Comparison of ENCODE assay signal across 11 cellular contexts in genomic region chr19:38661166-38661565, GRCh38. TPM values are rescaled to one million over a fixed set of nuclear protein-coding genes. Genes with fewer than 3 reads are reported as not detected.
A peak's percentile ranks its signal among the peaks of the same experiment; 100 is the strongest.
DNase-seq lines count a peak whose midpoint lies in the region; ATAC-seq, FAIRE-seq and TF ChIP-seq lines count a peak whose summit lies in the region.
"Had no signal": no experiment of that assay in that cellular context is flagged by ENCODE, and none has a peak within 500 bp of the region (broad histone marks: within the 10 kb centered on the region; RNA-seq: fewer than 3 reads in every experiment).

No MANE protein-coding gene starts in this region.

- H3K4me3 ChIP-seq in right lobe of liver (no peak overlapping the region), HepG2 (replicated peaks in 1 of 3; ENCODE audit: insufficient read depth in 1 of 3, low read depth in 2 of 3, low read length in 3 of 3) (no peak overlapping the region), fibroblast of mammary gland (ENCODE audit: control insufficient read depth, low read depth, low read length) (no peak overlapping the region), pancreas (no peak overlapping the region)

- 47% methylated on average over 4 of the region's 6 CpGs for WGBS in right lobe of liver (ENCODE audit: insufficient coverage, low coverage, low lambda C conversion rate, missing lambda C conversion rate)
- WGBS in HepG2 (ENCODE audit: low lambda C conversion rate), result 71% methylated on average over 6 of the region's 6 CpGs
- 24 to 33% methylated on average over 6 of the region's 6 CpGs for WGBS in pancreas, 2 donors

- H3K27me3 ChIP-seq in right lobe of liver, result no peaks in the 10 kb centered on the region
- H3K27me3 ChIP-seq in HepG2 (ENCODE audit: control insufficient read depth in 1 of 2, insufficient read depth in 2 of 2, low read length in 2 of 2), result no peaks in the 10 kb centered on the region
- no peaks in the 10 kb centered on the region for H3K27me3 ChIP-seq in pancreas

- POLR2A ChIA-PET in HepG2 (lab: Yijun Ruan, JAX), result interaction anchor here (0.9 to 3.3 kb wide), 3 partner anchors 10 to 39 kb away, joined by 4 to 26 read pairs (median 7); no protein-coding TSS in a partner anchor

- intact Hi-C loops in right lobe of liver (cut with DNase I), result no loop called here
- intact Hi-C loops in HepG2 (cut with micrococcal nuclease; ENCODE audit: unreplicated experiment), result no loop called here
- intact Hi-C loops in pancreas (cut with DNase I), result loop anchor here in 1 of 3 donors (10.0 kb wide), 1 partner anchor 54 kb away; no protein-coding TSS in a partner anchor

- BruUV-seq in HepG2 (replicated peaks; lab: Mats Ljungman, UMichigan), result no TSS peak

- no peak overlapping the region for H3K4me2 ChIP-seq in HepG2 (ENCODE audit: low read depth, low read length)

- CTCF ChIA-PET in HepG2 (lab: Yijun Ruan, JAX; ENCODE audit: low intra/inter-chr PET ratio, low total read pairs), result no interaction called here

- no peak for FAIRE-seq in HepG2 (lab: Jason Lieb, UNC)
- no peak for FAIRE-seq in pancreas (lab: Jason Lieb, UNC)

- no peak for DNase-seq in right lobe of liver
- no peak for DNase-seq in HepG2 (ENCODE audit: low spot score)
- peak; percentile 69 for DNase-seq in fibroblast of mammary gland (ENCODE audit: low read depth)
- DNase-seq in pancreas, result no peak
- DNase-seq in CD1c-positive myeloid dendritic cell (ENCODE audit: extremely low spot score), result no peak
- DNase-seq in activated naive CD4-positive, alpha-beta T cell treated with anti-CD3 and anti-CD28 coated beads, Interleukin-2, amount 50 U/mL, for 16 hours, result no peak
- DNase-seq: activated CD8-positive, alpha-beta memory T cell treated with anti-CD3 and anti-CD28 coated beads, Interleukin-2, amount 10 ng/mL, durations not matched to agents 7 days and 5 days; hypothalamus; NCI-H69 had no signal

- H3K4me1 ChIP-seq in right lobe of liver (peaks cover 0 to 94% (median 44%) of the 10 kb centered on the region in 4 donors), HepG2 (ENCODE audit: insufficient read depth, low read length) (peaks cover 98% of the 10 kb centered on the region), pancreas (peaks cover 75 to 96% (median 88%) of the 10 kb centered on the region in 3 donors)

- no peak overlapping the region for H3K9ac ChIP-seq in HepG2 (ENCODE audit: insufficient read depth, low read depth, low read length)

- TF ChIP-seq EP300 in HepG2 (IDR thresholded peaks at IDR 0.05; ENCODE audit: low read depth in 2 of 2, low read length in 2 of 2) (no peak), HepG2 (CRISPR knock-in tag; IDR thresholded peaks at IDR 0.05; ENCODE audit: borderline replicate concordance) (no peak)

- H2AFZ ChIP-seq in HepG2 (ENCODE audit: low read length), result no peak overlapping the region

- H4K20me1 ChIP-seq in HepG2 (ENCODE audit: insufficient read depth, low read length), result peaks cover 83% of the 10 kb centered on the region

- peaks cover 96% of the 10 kb centered on the region for H3K79me2 ChIP-seq in HepG2 (ENCODE audit: insufficient read depth, low read length)

- in situ Hi-C loops in HepG2 (cut with HindIII; ENCODE audit: extremely low pct_ligation_motif_present, low pct_unique_long_range_greater_than_20kb), result no loop called here

- TF ChIP-seq POLR2A in right lobe of liver (IDR thresholded peaks at IDR 0.05) (no peak), HepG2 (IDR thresholded peaks at IDR 0.05; ENCODE audit: insufficient read depth in 1 of 2, low read depth in 2 of 2, low read length in 2 of 2) (no peak)

- ATAC-seq in right lobe of liver (no peak), HepG2 (no peak), pancreas (no peak), GM21528 (IDR thresholded peaks at IDR 0.05; ENCODE audit: low FRiP score, unreplicated experiment) (no peak), HG02798 (IDR thresholded peaks at IDR 0.05; ENCODE audit: poor library complexity, unreplicated experiment) (no peak)
- ATAC-seq: activated CD8-positive, alpha-beta memory T cell treated with anti-CD3 and anti-CD28 coated beads, Interleukin-2, amount 10 ng/mL, durations not matched to agents 7 days and 5 days had no signal

- peak overlapping the region in 2 of 3 donors; percentile 76 to 94 for H3K27ac ChIP-seq in right lobe of liver
- H3K27ac ChIP-seq in HepG2 (ENCODE audit: extremely low read length, insufficient read depth, low read length), result no peak overlapping the region
- H3K27ac ChIP-seq in pancreas, result peak overlapping the region in 3 of 4 donors; percentile 48 to 93 (median 82)

- TF ChIP-seq CTCF in right lobe of liver (IDR thresholded peaks at IDR 0.05) (no peak), HepG2 (CRISPR knock-in tag; IDR thresholded peaks at IDR 0.05) (no peak), fibroblast of mammary gland (conservative IDR thresholded peaks at IDR 0.05; ENCODE audit: control insufficient read depth, insufficient read depth, low read depth, low read length) (no peak), pancreas (IDR thresholded peaks at IDR 0.05) (no peak)

- H3K36me3 ChIP-seq in right lobe of liver (peaks cover 0 to 4% (median 0%) of the 10 kb centered on the region in 4 donors), HepG2 (replicated peaks in 1 of 2; ENCODE audit: control insufficient read depth in 1 of 2, insufficient read depth in 2 of 2, low read length in 2 of 2) (peaks cover 15 to 51% of the 10 kb centered on the region in 2 experiments), pancreas (no peaks in the 10 kb centered on the region)

- H3K9me3 ChIP-seq in right lobe of liver (no peaks in the 10 kb centered on the region), HepG2 (ENCODE audit: low read length) (no peaks in the 10 kb centered on the region), pancreas (no peaks in the 10 kb centered on the region)

- TF ChIP-seq RAD21 in HepG2 (CRISPR knock-in tag; IDR thresholded peaks at IDR 0.05), result no peak

RNA-seq across cellular contexts. Expression of gene ACTN4, which starts 13.7 kb away (rescaled TPM):
- total RNA-seq in right lobe of liver, result 100 to 1,000 TPM; 142 to 306 (median 201) TPM
- 167 and 192 TPM in 2 replicates for total RNA-seq in HepG2 (2016; rRNA removed; fragmentation: Illumina TruSeq; extraction: Trizol)
- total RNA-seq in HepG2 (2016; cell fraction: cytosol; rRNA removed; fragmentation: Illumina TruSeq; extraction: Trizol; ENCODE audit: low read depth), result 13.8 and 15.0 TPM in 2 replicates
- total RNA-seq in HepG2 (2016; cell fraction: insoluble cytoplasmic fraction; rRNA removed; fragmentation: Illumina TruSeq; extraction: Trizol), result 122 and 176 TPM in 2 replicates
- 28.6 and 34.1 TPM in 2 replicates for total RNA-seq in HepG2 (2016; cell fraction: membrane; rRNA removed; fragmentation: Illumina TruSeq; extraction: Trizol)
- 148 and 165 TPM in 2 replicates for total RNA-seq in HepG2 (2016; cell fraction: nucleus; rRNA removed; fragmentation: Illumina TruSeq; extraction: Trizol)
- polyA plus RNA-seq in HepG2 (2011; rRNA removed), result 171 and 223 TPM in 2 replicates
- 82.2 and 91.7 TPM in 2 replicates for polyA plus RNA-seq in HepG2 (2011; cell fraction: cytosol; rRNA removed)
- 437 and 620 TPM in 2 replicates for polyA plus RNA-seq in HepG2 (2011; cell fraction: nucleus; rRNA removed)
- polyA plus RNA-seq in HepG2 (2012), result 222 and 260 TPM in 2 replicates
- polyA plus RNA-seq in HepG2 (2016; cell fraction: cytosol; fragmentation: Illumina TruSeq; extraction: Trizol; ENCODE audit: low read depth), result 5.8 and 8.5 TPM in 2 replicates
- polyA plus RNA-seq in HepG2 (2016; cell fraction: insoluble cytoplasmic fraction; fragmentation: Illumina TruSeq; extraction: Trizol; ENCODE audit: low read depth), result 192 and 256 TPM in 2 replicates
- 20.9 and 27.6 TPM in 2 replicates for polyA plus RNA-seq in HepG2 (2016; cell fraction: membrane; fragmentation: Illumina TruSeq; extraction: Trizol; ENCODE audit: low read depth)
- polyA plus RNA-seq in HepG2 (2016; cell fraction: nucleus; fragmentation: Illumina TruSeq; extraction: Trizol; ENCODE audit: insufficient read depth, low read depth), result 435 and 441 TPM in 2 replicates
- 172 and 192 TPM in 2 replicates for polyA minus RNA-seq in HepG2 (2011; rRNA and poly(A)+ RNA removed; ENCODE audit: low replicate concordance)
- polyA minus RNA-seq in HepG2 (2011; cell fraction: cytosol; rRNA and poly(A)+ RNA removed), result 86.2 and 95.5 TPM in 2 replicates
- 73.1 and 75.2 TPM in 2 replicates for polyA minus RNA-seq in HepG2 (2011; cell fraction: nucleus; rRNA and poly(A)+ RNA removed)
- total RNA-seq in pancreas, result 100 to 1,000 TPM; 137 to 284 (median 189) TPM
- 100 to 1,000 TPM in 1 of 2 donors, 10 to 100 TPM in 1; 98.2 to 195 TPM for polyA plus RNA-seq in pancreas

RNA-seq across cellular contexts. Expression of gene EIF3K, which starts 42.2 kb away (rescaled TPM):
- 100 to 1,000 TPM in 4 of 6 experiments, 10 to 100 TPM in 2; 86.3 to 305 (median 116) TPM for total RNA-seq in right lobe of liver
- total RNA-seq in HepG2 (2016; rRNA removed; fragmentation: Illumina TruSeq; extraction: Trizol), result 258 and 351 TPM in 2 replicates
- total RNA-seq in HepG2 (2016; cell fraction: cytosol; rRNA removed; fragmentation: Illumina TruSeq; extraction: Trizol; ENCODE audit: low read depth), result 100 and 104 TPM in 2 replicates
- total RNA-seq in HepG2 (2016; cell fraction: insoluble cytoplasmic fraction; rRNA removed; fragmentation: Illumina TruSeq; extraction: Trizol), result 260 and 364 TPM in 2 replicates
- total RNA-seq in HepG2 (2016; cell fraction: membrane; rRNA removed; fragmentation: Illumina TruSeq; extraction: Trizol), result 174 and 175 TPM in 2 replicates
- total RNA-seq in HepG2 (2016; cell fraction: nucleus; rRNA removed; fragmentation: Illumina TruSeq; extraction: Trizol), result 92.4 TPM in 2 replicates
- 179 and 230 TPM in 2 replicates for polyA plus RNA-seq in HepG2 (2011; rRNA removed)
- 271 and 427 TPM in 2 replicates for polyA plus RNA-seq in HepG2 (2011; cell fraction: cytosol; rRNA removed)
- polyA plus RNA-seq in HepG2 (2011; cell fraction: nucleus; rRNA removed), result 210 and 224 TPM in 2 replicates
- 171 and 172 TPM in 2 replicates for polyA plus RNA-seq in HepG2 (2012)
- 106 and 109 TPM in 2 replicates for polyA plus RNA-seq in HepG2 (2016; cell fraction: cytosol; fragmentation: Illumina TruSeq; extraction: Trizol; ENCODE audit: low read depth)
- 349 and 386 TPM in 2 replicates for polyA plus RNA-seq in HepG2 (2016; cell fraction: insoluble cytoplasmic fraction; fragmentation: Illumina TruSeq; extraction: Trizol; ENCODE audit: low read depth)
- 161 and 168 TPM in 2 replicates for polyA plus RNA-seq in HepG2 (2016; cell fraction: membrane; fragmentation: Illumina TruSeq; extraction: Trizol; ENCODE audit: low read depth)
- polyA plus RNA-seq in HepG2 (2016; cell fraction: nucleus; fragmentation: Illumina TruSeq; extraction: Trizol; ENCODE audit: insufficient read depth, low read depth), result 163 and 169 TPM in 2 replicates
- polyA minus RNA-seq in HepG2 (2011; rRNA and poly(A)+ RNA removed; ENCODE audit: low replicate concordance), result 199 and 296 TPM in 2 replicates
- 94.6 and 127 TPM in 2 replicates for polyA minus RNA-seq in HepG2 (2011; cell fraction: cytosol; rRNA and poly(A)+ RNA removed)
- polyA minus RNA-seq in HepG2 (2011; cell fraction: nucleus; rRNA and poly(A)+ RNA removed), result 43.4 and 51.5 TPM in 2 replicates
- total RNA-seq in pancreas, result 100 to 1,000 TPM in 5 of 6 donors, 10 to 100 TPM in 1; 93.5 to 140 (median 131) TPM
- polyA plus RNA-seq in pancreas, result 100 to 1,000 TPM; 107 to 162 TPM

RNA-seq across cellular contexts. Expression of gene MAP4K1, which starts 43.4 kb away (rescaled TPM):
- total RNA-seq in right lobe of liver (1 to 10 TPM in 5 of 6 experiments, under 1 TPM in 1; 0.93 to 3.1 (median 2.0) TPM), HepG2 (2016; rRNA removed; fragmentation: Illumina TruSeq; extraction: Trizol) (0.89 TPM in 1 of 2 replicates, not detected in the other), pancreas (1 to 10 TPM in 5 of 6 donors, under 1 TPM in 1; 0.79 to 3.8 (median 2.6) TPM)
- total RNA-seq in HepG2 (2016; cell fraction: cytosol; rRNA removed; fragmentation: Illumina TruSeq; extraction: Trizol; ENCODE audit: low read depth), result not detected in 2 replicates
- 0.39 and 0.41 TPM in 2 replicates for total RNA-seq in HepG2 (2016; cell fraction: insoluble cytoplasmic fraction; rRNA removed; fragmentation: Illumina TruSeq; extraction: Trizol)
- 0.19 and 0.62 TPM in 2 replicates for total RNA-seq in HepG2 (2016; cell fraction: membrane; rRNA removed; fragmentation: Illumina TruSeq; extraction: Trizol)
- total RNA-seq in HepG2 (2016; cell fraction: nucleus; rRNA removed; fragmentation: Illumina TruSeq; extraction: Trizol), result 0.60 TPM in 1 of 2 replicates, not detected in the other
- polyA plus RNA-seq in HepG2 (2011; rRNA removed) (0.24 and 0.35 TPM in 2 replicates), pancreas (10 to 100 TPM in 1 of 2 donors, 1 to 10 TPM in 1; 2.6 to 43.4 TPM)
- 0.05 and 0.31 TPM in 2 replicates for polyA plus RNA-seq in HepG2 (2011; cell fraction: cytosol; rRNA removed)
- 2.1 and 2.6 TPM in 2 replicates for polyA plus RNA-seq in HepG2 (2011; cell fraction: nucleus; rRNA removed)
- 0.44 and 0.64 TPM in 2 replicates for polyA plus RNA-seq in HepG2 (2012)
- not detected in 2 replicates for polyA plus RNA-seq in HepG2 (2016; cell fraction: cytosol; fragmentation: Illumina TruSeq; extraction: Trizol; ENCODE audit: low read depth)
- polyA plus RNA-seq in HepG2 (2016; cell fraction: insoluble cytoplasmic fraction; fragmentation: Illumina TruSeq; extraction: Trizol; ENCODE audit: low read depth), result 0.52 TPM in 1 of 2 replicates, not detected in the other
- not detected in 2 replicates for polyA plus RNA-seq in HepG2 (2016; cell fraction: membrane; fragmentation: Illumina TruSeq; extraction: Trizol; ENCODE audit: low read depth)
- polyA plus RNA-seq in HepG2 (2016; cell fraction: nucleus; fragmentation: Illumina TruSeq; extraction: Trizol; ENCODE audit: insufficient read depth, low read depth), result 1.4 and 3.1 TPM in 2 replicates
- 0.91 TPM in 1 of 2 replicates, not detected in the other for polyA minus RNA-seq in HepG2 (2011; rRNA and poly(A)+ RNA removed; ENCODE audit: low replicate concordance)
- polyA minus RNA-seq in HepG2 (2011; cell fraction: cytosol; rRNA and poly(A)+ RNA removed), result not detected in 2 replicates
- polyA minus RNA-seq in HepG2 (2011; cell fraction: nucleus; rRNA and poly(A)+ RNA removed), result not detected in 2 replicates
